17 cellular contexts compared by ENCODE assay signal in genomic region chr6:4935981-4936680, GRCh38.
DNase-seq lines count a peak whose midpoint lies in the region; ATAC-seq and TF ChIP-seq lines count a peak whose summit lies in the region.
"Had no signal": no experiment of that assay in that cellular context is flagged by ENCODE, and none has a peak within 500 bp of the region (broad histone marks: within the 10 kb centered on the region; RNA-seq: fewer than 3 reads in every experiment).

No MANE protein-coding gene starts in this region.

- no peak overlapping the region for H3K4me3 ChIP-seq in right lobe of liver
- H3K4me3 ChIP-seq: lower lobe of right lung, transverse colon had no signal

- ATAC-seq in activated CD8-positive, alpha-beta memory T cell treated with anti-CD3 and anti-CD28 coated beads, Interleukin-2, amount 10 ng/mL, durations not matched to agents 7 days and 5 days, result no peak
- ATAC-seq in T-helper 17 cell (no peak), right lobe of liver (peak; percentile 30 to 51 (median 43))
- no peak for ATAC-seq in stimulated activated naive B cell treated with anti-CD40 and anti-IgM and Interleukin-4, amounts not matched to agents 10 μg/mL and 1 μg/mL and 100 μg/mL, for 72 hours (replicated peaks)

- H3K36me3 Mint-ChIP-seq in activated CD8-positive, alpha-beta memory T cell treated with anti-CD3 and anti-CD28 coated beads, Interleukin-2, amount 10 ng/mL, durations not matched to agents 7 days and 5 days, result peaks cover 4% of the 10 kb centered on the region
- peaks cover 9% of the 10 kb centered on the region for H3K36me3 Mint-ChIP-seq in T-helper 17 cell (ENCODE audit: low read depth)
- H3K36me3 Mint-ChIP-seq in stimulated activated naive B cell treated with anti-CD40 and anti-IgM and Interleukin-4, amounts not matched to agents 10 μg/mL and 1 μg/mL and 100 μg/mL, for 72 hours, result peaks cover 16 to 36% of the 10 kb centered on the region in 2 donors

- peak overlapping the region; percentile 6 for H3K27ac Mint-ChIP-seq in activated CD8-positive, alpha-beta memory T cell treated with anti-CD3 and anti-CD28 coated beads, Interleukin-2, amount 10 ng/mL, durations not matched to agents 7 days and 5 days
- H3K27ac Mint-ChIP-seq in T-helper 17 cell, result peak overlapping the region; percentile 47
- peak overlapping the region; percentile 20 for H3K27ac Mint-ChIP-seq in stimulated activated naive B cell treated with anti-CD40 and anti-IgM and Interleukin-4, amounts not matched to agents 10 μg/mL and 1 μg/mL and 100 μg/mL, for 72 hours

- WGBS in right lobe of liver (ENCODE audit: insufficient coverage, low coverage, low lambda C conversion rate, missing lambda C conversion rate), result 39% methylated on average over 7 of the region's 13 CpGs

- no peaks in the 10 kb centered on the region for H3K27me3 ChIP-seq in right lobe of liver
- H3K27me3 ChIP-seq: adrenal gland, neutrophil, transverse colon had no signal

- H3K27ac ChIP-seq in right lobe of liver, result no peak overlapping the region
- H3K27ac ChIP-seq: adrenal gland, lower lobe of right lung, neutrophil, transverse colon had no signal

- no peak overlapping the region for H3K4me3 Mint-ChIP-seq in activated CD8-positive, alpha-beta memory T cell treated with anti-CD3 and anti-CD28 coated beads, Interleukin-2, amount 10 ng/mL, durations not matched to agents 7 days and 5 days
- H3K4me3 Mint-ChIP-seq in T-helper 17 cell, result no peak overlapping the region
- no peak overlapping the region for H3K4me3 Mint-ChIP-seq in stimulated activated naive B cell treated with anti-CD40 and anti-IgM and Interleukin-4, amounts not matched to agents 10 μg/mL and 1 μg/mL and 100 μg/mL, for 72 hours
- H3K4me3 Mint-ChIP-seq: activated CD4-positive, alpha-beta T cell treated with anti-CD3 and anti-CD28 coated beads, Interleukin-2, amount 10 ng/mL, durations not matched to agents 7 days and 5 days had no signal

- TF ChIP-seq POLR2A in right lobe of liver (IDR thresholded peaks at IDR 0.05), result no peak

- intact Hi-C loops in right lobe of liver (cut with DNase I), result no loop called here

- H3K36me3 ChIP-seq in right lobe of liver, result no peaks in the 10 kb centered on the region
- H3K36me3 ChIP-seq: adrenal gland, transverse colon had no signal

- no peaks in the 10 kb centered on the region for H3K9me3 Mint-ChIP-seq in activated CD8-positive, alpha-beta memory T cell treated with anti-CD3 and anti-CD28 coated beads, Interleukin-2, amount 10 ng/mL, durations not matched to agents 7 days and 5 days (ENCODE audit: low read depth)
- no peaks in the 10 kb centered on the region for H3K9me3 Mint-ChIP-seq in stimulated activated naive B cell treated with anti-CD40 and anti-IgM and Interleukin-4, amounts not matched to agents 10 μg/mL and 1 μg/mL and 100 μg/mL, for 72 hours
- H3K9me3 Mint-ChIP-seq: activated CD4-positive, alpha-beta T cell treated with anti-CD3 and anti-CD28 coated beads, Interleukin-2, amount 10 ng/mL, durations not matched to agents 7 days and 5 days had no signal

- CTCF ChIA-PET in activated CD8-positive, alpha-beta memory T cell treated with anti-CD3 and anti-CD28 coated beads, Interleukin-2, amount 10 ng/mL, durations not matched to agents 7 days and 5 days (lab: Charles Lee), result interaction anchor here (0.8 to 1.0 kb wide), 3 partner anchors 18 to 134 kb away, joined by 3 read pairs; no protein-coding TSS in a partner anchor

- DNase-seq in activated CD8-positive, alpha-beta memory T cell treated with anti-CD3 and anti-CD28 coated beads, Interleukin-2, amount 10 ng/mL, durations not matched to agents 7 days and 5 days, result no peak
- no peak for DNase-seq in activated CD8-positive, alpha-beta memory T cell treated with anti-CD3 and anti-CD28 coated beads for 24 hours
- DNase-seq in T-helper 17 cell (no peak), right lobe of liver (no peak), COR-L47 (lab: John Stamatoyannopoulos, UW) (no peak), SIG-M5 treated with dmso at 0.1 percent for 504 hours (lab: John Stamatoyannopoulos, UW; ENCODE audit: unreplicated experiment) (no peak), NCI-H510A treated with DMSO at 0.1 percent for 48 hours (lab: John Stamatoyannopoulos, UW) (no peak)
- DNase-seq in stimulated activated naive B cell treated with anti-CD40 and anti-IgM and Interleukin-4, amounts not matched to agents 10 μg/mL and 1 μg/mL and 100 μg/mL, for 72 hours, result no peak
- DNase-seq: cerebellar nuclear complex; GOT3; lower lobe of right lung; stimulated activated CD4-positive, alpha-beta T cell treated with anti-CD3 and anti-CD28 coated beads, Interleukin-4, amount 100 ng/mL, for 4 hours; transverse colon had no signal

- H3K27me3 Mint-ChIP-seq in activated CD8-positive, alpha-beta memory T cell treated with anti-CD3 and anti-CD28 coated beads, Interleukin-2, amount 10 ng/mL, durations not matched to agents 7 days and 5 days, result no peaks in the 10 kb centered on the region
- H3K27me3 Mint-ChIP-seq in T-helper 17 cell, result no peaks in the 10 kb centered on the region
- H3K27me3 Mint-ChIP-seq in stimulated activated naive B cell treated with anti-CD40 and anti-IgM and Interleukin-4, amounts not matched to agents 10 μg/mL and 1 μg/mL and 100 μg/mL, for 72 hours, result no peaks in the 10 kb centered on the region
- H3K27me3 Mint-ChIP-seq: activated CD4-positive, alpha-beta T cell treated with anti-CD3 and anti-CD28 coated beads, Interleukin-2, amount 10 ng/mL, durations not matched to agents 7 days and 5 days had no signal

- no peak for TF ChIP-seq CTCF in right lobe of liver (IDR thresholded peaks at IDR 0.05)

- no peaks in the 10 kb centered on the region for H3K9me3 ChIP-seq in T-helper 17 cell (ENCODE audit: control insufficient read depth, low read length, poor library complexity, severe bottlenecking)
- no peaks in the 10 kb centered on the region for H3K9me3 ChIP-seq in right lobe of liver
- H3K9me3 ChIP-seq: adrenal gland, Caco-2, lower lobe of right lung, neutrophil, transverse colon had no signal

- H3K4me1 Mint-ChIP-seq in activated CD8-positive, alpha-beta memory T cell treated with anti-CD3 and anti-CD28 coated beads, Interleukin-2, amount 10 ng/mL, durations not matched to agents 7 days and 5 days, result peaks cover 57% of the 10 kb centered on the region
- peaks cover 27% of the 10 kb centered on the region for H3K4me1 Mint-ChIP-seq in T-helper 17 cell
- H3K4me1 Mint-ChIP-seq in stimulated activated naive B cell treated with anti-CD40 and anti-IgM and Interleukin-4, amounts not matched to agents 10 μg/mL and 1 μg/mL and 100 μg/mL, for 72 hours, result peaks cover 32 to 39% of the 10 kb centered on the region in 2 donors

- H3K4me1 ChIP-seq in right lobe of liver, result no peaks in the 10 kb centered on the region

Comparison
In these comparisons a context has a peak if more than half of its experiments do, and no peak if none do; other contexts are left out.
1. ATAC-seq: peak in right lobe of liver (4 of 4); none in activated CD8-positive, alpha-beta memory T cell treated with anti-CD3 and anti-CD28 coated beads, Interleukin-2, amount 10 ng/mL, durations not matched to agents 7 days and 5 days (single experiment), T-helper 17 cell (single experiment) and stimulated activated naive B cell treated with anti-CD40 and anti-IgM and Interleukin-4, amounts not matched to agents 10 μg/mL and 1 μg/mL and 100 μg/mL, for 72 hours (0 of 2).
2. Peak in every context shown above with its lines, with median percentiles within 50 percentile points of each other: H3K27ac Mint-ChIP-seq.